8 cellular contexts compared by ENCODE assay signal in the genomic region with DNA sequence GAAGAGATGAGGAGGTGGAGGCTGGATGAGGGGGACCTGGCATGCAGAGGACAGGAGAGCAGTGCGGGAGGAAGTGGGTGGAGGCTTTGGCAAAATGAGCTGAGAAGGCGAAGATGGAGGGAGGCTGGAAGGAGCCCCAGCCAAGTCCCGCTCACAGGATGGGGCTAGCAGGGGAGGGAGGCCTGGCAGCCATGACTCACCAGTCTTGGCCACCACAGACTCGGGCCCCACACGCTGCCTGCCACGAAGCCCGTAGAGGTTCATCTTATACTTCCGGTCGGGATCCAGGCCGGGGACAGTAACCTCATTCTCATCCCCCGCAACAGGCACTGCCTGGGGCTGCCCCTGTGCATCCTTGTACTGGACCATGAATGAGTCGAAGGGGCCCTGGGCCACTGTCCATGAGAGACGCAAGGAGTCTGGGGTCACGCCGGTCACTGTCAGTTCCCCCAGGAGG. TPM values are rescaled to one million over a fixed set of nuclear protein-coding genes. Genes with fewer than 3 reads are reported as not detected.
DNase-seq lines count a peak whose midpoint lies in the region; ATAC-seq and TF ChIP-seq lines count a peak whose summit lies in the region.

No MANE protein-coding gene starts in this region.

- H3K9me3 ChIP-seq in neuronal stem cell (replicated peaks in 1 of 2; ENCODE audit: control insufficient read depth in 2 of 2, insufficient read depth in 1 of 2, low read depth in 1 of 2, low read length in 2 of 2), result no peaks in the 10 kb centered on the region

- H3K79me1 ChIP-seq in neuronal stem cell (ENCODE audit: low read depth, low read length), result no peaks in the 10 kb centered on the region

- no peak for ATAC-seq in GM21529 (IDR thresholded peaks at IDR 0.05; ENCODE audit: unreplicated experiment)
- ATAC-seq in foreskin keratinocyte, result no peak

- no peak overlapping the region for H3K9ac ChIP-seq in neuronal stem cell (ENCODE audit: low read depth, low read length, poor library complexity)

- no peak overlapping the region for H2BK120ac ChIP-seq in neuronal stem cell (ENCODE audit: low read depth, low read length)

- H3K4ac ChIP-seq in neuronal stem cell (ENCODE audit: low read length), result no peak overlapping the region

- H2AK5ac ChIP-seq in neuronal stem cell (ENCODE audit: low read depth, low read length), result no peak overlapping the region

- H3K18ac ChIP-seq in neuronal stem cell (ENCODE audit: low read length), result no peak overlapping the region

- H4K91ac ChIP-seq in neuronal stem cell (ENCODE audit: low read depth, low read length, poor library complexity), result no peak overlapping the region

- H2BK15ac ChIP-seq in neuronal stem cell (ENCODE audit: low read length), result no peak overlapping the region

- H3K27ac ChIP-seq in neuronal stem cell (replicated peaks; ENCODE audit: low read length) (no peak overlapping the region), foreskin keratinocyte (no peak overlapping the region)

- peaks cover 0 to 29% (median 0%) of the 10 kb centered on the region in 3 experiments for H3K27me3 ChIP-seq in neuronal stem cell (ENCODE audit: control insufficient read depth in 3 of 3, insufficient read depth in 3 of 3, low read depth in 1 of 3, low read length in 3 of 3)
- peaks cover under 1% of the 10 kb centered on the region for H3K27me3 ChIP-seq in foreskin keratinocyte

- H3K23ac ChIP-seq in neuronal stem cell (ENCODE audit: low read depth, low read length, poor library complexity), result no peak overlapping the region

- DNase-seq in AG09319 (ENCODE audit: extremely low read depth, low read depth), result peak; percentile 65
- peak; percentile 21 for DNase-seq in NOMO-1 treated with dmso at 0.1 percent for 144 hours (lab: John Stamatoyannopoulos, UW; ENCODE audit: unreplicated experiment)
- peak; percentile 74 for DNase-seq in epidermal melanocyte (ENCODE audit: insufficient read length, low spot score)
- DNase-seq in neuronal stem cell (ENCODE audit: low spot score), result no peak
- DNase-seq in foreskin keratinocyte, result no peak
- DNase-seq in stimulated activated naive CD4-positive, alpha-beta T cell (lab: John Stamatoyannopoulos, UW), result no peak
- no peak for DNase-seq in stimulated activated CD4-positive, alpha-beta T cell treated with anti-CD3 and anti-CD28 coated beads, Interleukin-4, amount 100 ng/mL, for 24 hours

- no peak overlapping the region for H3K4me2 ChIP-seq in neuronal stem cell (ENCODE audit: insufficient read depth, low read length, poor library complexity, severe bottlenecking)

- H4K8ac ChIP-seq in neuronal stem cell (ENCODE audit: low read depth, low read length), result no peak overlapping the region

- no peak overlapping the region for H3K4me3 ChIP-seq in neuronal stem cell (ENCODE audit: low read length in 2 of 2)

- no peaks in the 10 kb centered on the region for H3K36me3 ChIP-seq in neuronal stem cell (replicated peaks in 1 of 2; ENCODE audit: control insufficient read depth in 2 of 2, insufficient read depth in 2 of 2, low read length in 2 of 2)

- TF ChIP-seq CTCF in AG09319 (IDR thresholded peaks at IDR 0.05; ENCODE audit: low read depth, low read length) (no peak), foreskin keratinocyte (conservative IDR thresholded peaks at IDR 0.05) (no peak)

- H3K4me1 ChIP-seq in neuronal stem cell (ENCODE audit: control insufficient read depth in 2 of 2, insufficient read depth in 1 of 2, low read depth in 1 of 2, low read length in 2 of 2) (peaks cover 0 to 6% of the 10 kb centered on the region in 2 donors), foreskin keratinocyte (peaks cover 18% of the 10 kb centered on the region)

- no peak overlapping the region for H2BK12ac ChIP-seq in neuronal stem cell (ENCODE audit: low read length)

- peak overlapping the region; percentile 21 for H2AFZ ChIP-seq in neuronal stem cell (ENCODE audit: low read length)

- no peak overlapping the region for H2BK5ac ChIP-seq in neuronal stem cell (ENCODE audit: low read length)

- no peak overlapping the region for H3K14ac ChIP-seq in neuronal stem cell (ENCODE audit: low read length)

- WGBS in neuronal stem cell (ENCODE audit: extremely low coverage in 2 of 2, insufficient read length in 2 of 2, insufficient replicate concordance in 1 of 2), 2 donors, result no CpG with 5 or more reads among the region's 15 CpGs

RNA-seq across cellular contexts. Expression of gene TNXB, which starts 27.9 kb away (rescaled TPM):
- 4.0 TPM for polyA plus RNA-seq in neuronal stem cell (2013, experiment 1 of 2)
- polyA plus RNA-seq in neuronal stem cell (2013, experiment 2 of 2), result 3.8 TPM
- 0.07 and 0.31 TPM in 2 replicates for total RNA-seq in foreskin keratinocyte
- polyA plus RNA-seq in foreskin keratinocyte, result 0.03 and 0.07 TPM in 2 replicates

RNA-seq across cellular contexts. Expression of gene CYP21A2, which starts 43.0 kb away (rescaled TPM):
- polyA plus RNA-seq in neuronal stem cell (2013, experiment 1 of 2), result 0.25 TPM
- polyA plus RNA-seq in neuronal stem cell (2013, experiment 2 of 2), result 0.30 TPM
- total RNA-seq in foreskin keratinocyte, result not detected in 2 replicates
- polyA plus RNA-seq in foreskin keratinocyte, result 0.04 TPM in 1 of 2 replicates, not detected in the other

RNA-seq across cellular contexts. Expression of gene ATF6B, which starts 46.9 kb away (rescaled TPM):
- 43.3 TPM for polyA plus RNA-seq in neuronal stem cell (2013, experiment 1 of 2)
- 41.6 TPM for polyA plus RNA-seq in neuronal stem cell (2013, experiment 2 of 2)
- total RNA-seq in foreskin keratinocyte, result 39.5 and 41.7 TPM in 2 replicates
- 51.9 and 54.1 TPM in 2 replicates for polyA plus RNA-seq in foreskin keratinocyte

RNA-seq across cellular contexts. Expression of gene FKBPL, which starts 48.9 kb away (rescaled TPM):
- 6.4 TPM for polyA plus RNA-seq in neuronal stem cell (2013, experiment 1 of 2)
- polyA plus RNA-seq in neuronal stem cell (2013, experiment 2 of 2), result 5.8 TPM
- 7.5 and 8.6 TPM in 2 replicates for total RNA-seq in foreskin keratinocyte
- polyA plus RNA-seq in foreskin keratinocyte, result 11.0 and 12.5 TPM in 2 replicates

Comparison
In these comparisons a context has a peak if more than half of its experiments do, and no peak if none do; other contexts are left out.
1. DNase-seq: peak in AG09319 (single experiment), NOMO-1 treated with dmso at 0.1 percent for 144 hours (single experiment) and epidermal melanocyte (single experiment); none in neuronal stem cell (single experiment), foreskin keratinocyte (0 of 2), stimulated activated naive CD4-positive, alpha-beta T cell (0 of 6) and stimulated activated CD4-positive, alpha-beta T cell treated with anti-CD3 and anti-CD28 coated beads, Interleukin-4, amount 100 ng/mL, for 24 hours (single experiment).